ENCODE assay signal across 29 cellular contexts in genomic region chr14:53783256-53783655, GRCh38.
"Had no signal": no experiment of that assay in that cellular context is flagged by ENCODE, and none has a peak within 500 bp of the region (broad histone marks: within the 10 kb centered on the region; RNA-seq: fewer than 3 reads in every experiment).

No MANE protein-coding gene starts in this region.

- H3K27ac ChIP-seq: neutrophil, pancreas, psoas muscle, right lobe of liver, sigmoid colon, stomach, thoracic aorta, thyroid gland, tibial nerve, upper lobe of left lung, vagina had no signal

- H3K4me1 ChIP-seq: pancreas, psoas muscle, right lobe of liver, sigmoid colon, stomach, thyroid gland, tibial nerve, upper lobe of left lung, vagina had no signal

- ATAC-seq: natural killer cell treated with Interleukin-12 subunit alpha and Interleukin-12 subunit beta and Interleukin-15 and Interleukin-18, amount 100 ng/mL, for 72 hours; pancreas; psoas muscle; right cardiac atrium; right lobe of liver; stimulated activated effector memory CD8-positive, alpha-beta T cell treated with anti-CD3 and anti-CD28 coated beads, Interleukin-12 subunit alpha, Interleukin-12 subunit beta, amount 100 ng/mL, for 72 hours; stimulated activated naive B cell treated with anti-CD40 and anti-IgM and Interleukin-4, amounts not matched to agents 10 μg/mL and 1 μg/mL and 100 μg/mL, for 72 hours had no signal

- DNase-seq: nephron progenitor cell; nucleus accumbens; pancreas; posterior cingulate gyrus; psoas muscle; right cardiac atrium; right lobe of liver; sigmoid colon; small intestine; stimulated activated CD4-positive, alpha-beta T cell treated with anti-CD3 and anti-CD28 coated beads, Interleukin-15, amount 100 ng/mL, for 24 hours; stimulated activated CD4-positive, alpha-beta T cell treated with anti-CD3 and anti-CD28 coated beads, Interleukin-2, amount 100 ng/mL, for 24 hours; stimulated activated CD4-positive, alpha-beta T cell treated with anti-CD3 and anti-CD28 coated beads, Interleukin-2, amount 100 ng/mL, for 48 hours; stimulated activated CD4-positive, alpha-beta T cell treated with anti-CD3 and anti-CD28 coated beads, Interleukin-4, amount 100 ng/mL, for 24 hours; stimulated activated naive B cell treated with anti-CD40 and anti-IgM and Interleukin-4, amounts not matched to agents 10 μg/mL and 1 μg/mL and 100 μg/mL, for 72 hours; stimulated activated naive CD4-positive, alpha-beta T cell treated with Interleukin-2 at 50 U/mL for 16 hours; stomach; thyroid gland; trophoblast cell; upper lobe of left lung had no signal

- H3K27me3 Mint-ChIP-seq: natural killer cell treated with Interleukin-12 subunit alpha and Interleukin-12 subunit beta and Interleukin-15 and Interleukin-18, amount 100 ng/mL, for 72 hours; stimulated activated naive B cell treated with anti-CD40 and anti-IgM and Interleukin-4, amounts not matched to agents 10 μg/mL and 1 μg/mL and 100 μg/mL, for 72 hours; stimulated activated naive CD8-positive, alpha-beta T cell treated with anti-CD3 and anti-CD28 coated beads, Interleukin-15, Interleukin-2, amounts not matched to agents 100 ng/mL and 50 ng/mL, for 24 hours had no signal

- H3K36me3 ChIP-seq: neutrophil, pancreas, right lobe of liver, sigmoid colon, stomach, thoracic aorta, thyroid gland, tibial nerve, upper lobe of left lung, vagina had no signal

- H3K27me3 ChIP-seq: neutrophil, pancreas, right lobe of liver, sigmoid colon, stomach, thyroid gland, tibial nerve, upper lobe of left lung, vagina had no signal

- H3K4me3 Mint-ChIP-seq: natural killer cell treated with Interleukin-12 subunit alpha and Interleukin-12 subunit beta and Interleukin-15 and Interleukin-18, amount 100 ng/mL, for 72 hours; nephron progenitor cell; neural crest cell; stimulated activated effector memory CD8-positive, alpha-beta T cell treated with anti-CD3 and anti-CD28 coated beads, Interleukin-12 subunit alpha, Interleukin-12 subunit beta, amount 100 ng/mL, for 72 hours; stimulated activated naive B cell treated with anti-CD40 and anti-IgM and Interleukin-4, amounts not matched to agents 10 μg/mL and 1 μg/mL and 100 μg/mL, for 72 hours; stimulated activated naive CD8-positive, alpha-beta T cell treated with anti-CD3 and anti-CD28 coated beads, Interleukin-15, Interleukin-2, amounts not matched to agents 100 ng/mL and 50 ng/mL, for 24 hours had no signal

- H3K4me1 Mint-ChIP-seq: nephron progenitor cell; neural crest cell; stimulated activated effector memory CD8-positive, alpha-beta T cell treated with anti-CD3 and anti-CD28 coated beads, Interleukin-12 subunit alpha, Interleukin-12 subunit beta, amount 100 ng/mL, for 72 hours; stimulated activated naive B cell treated with anti-CD40 and anti-IgM and Interleukin-4, amounts not matched to agents 10 μg/mL and 1 μg/mL and 100 μg/mL, for 72 hours had no signal

- H3K4me3 ChIP-seq: pancreas, psoas muscle, right lobe of liver, sigmoid colon, stomach, thoracic aorta, thyroid gland, tibial nerve, upper lobe of left lung, vagina had no signal

- H3K9me3 ChIP-seq: neutrophil, pancreas, right lobe of liver, sigmoid colon, thyroid gland, upper lobe of left lung, vagina had no signal

- H3K27ac Mint-ChIP-seq: natural killer cell treated with Interleukin-12 subunit alpha and Interleukin-12 subunit beta and Interleukin-15 and Interleukin-18, amount 100 ng/mL, for 72 hours; nephron progenitor cell; progenitor cell of endocrine pancreas; stimulated activated effector memory CD8-positive, alpha-beta T cell treated with anti-CD3 and anti-CD28 coated beads, Interleukin-12 subunit alpha, Interleukin-12 subunit beta, amount 100 ng/mL, for 72 hours; stimulated activated naive B cell treated with anti-CD40 and anti-IgM and Interleukin-4, amounts not matched to agents 10 μg/mL and 1 μg/mL and 100 μg/mL, for 72 hours; stimulated activated naive CD8-positive, alpha-beta T cell treated with anti-CD3 and anti-CD28 coated beads, Interleukin-15, Interleukin-2, amounts not matched to agents 100 ng/mL and 50 ng/mL, for 24 hours had no signal

- H3K36me3 Mint-ChIP-seq: natural killer cell treated with Interleukin-12 subunit alpha and Interleukin-12 subunit beta and Interleukin-15 and Interleukin-18, amount 100 ng/mL, for 72 hours; stimulated activated effector memory CD8-positive, alpha-beta T cell treated with anti-CD3 and anti-CD28 coated beads, Interleukin-12 subunit alpha, Interleukin-12 subunit beta, amount 100 ng/mL, for 72 hours; stimulated activated naive B cell treated with anti-CD40 and anti-IgM and Interleukin-4, amounts not matched to agents 10 μg/mL and 1 μg/mL and 100 μg/mL, for 72 hours had no signal

- FAIRE-seq: pancreas, small intestine, urothelium cell line had no signal
